ENCODE assay signal across 8 cellular contexts in genomic region chr5:37248387-37248969, GRCh38. TPM values are rescaled to one million over a fixed set of nuclear protein-coding genes. Genes with fewer than 3 reads are reported as not detected.
A peak's percentile ranks its signal among the peaks of the same experiment; 100 is the strongest.
DNase-seq lines count a peak whose midpoint lies in the region; ATAC-seq and TF ChIP-seq lines count a peak whose summit lies in the region.

No MANE protein-coding gene starts in this region.

- peaks cover 4% of the 10 kb centered on the region for H3K4me1 ChIP-seq in cardiac muscle cell (ENCODE audit: low read depth)

- ATAC-seq in left ventricle myocardium superior (no peak), GM21447 (IDR thresholded peaks at IDR 0.05; ENCODE audit: unreplicated experiment) (no peak), GM21717 (IDR thresholded peaks at IDR 0.05; ENCODE audit: unreplicated experiment) (no peak)

- DNase-seq in cardiac muscle cell (ENCODE audit: low read depth in 1 of 2, low spot score in 1 of 2): peak; percentile 3 to 16
- no peak for DNase-seq in left ventricle myocardium superior
- peak; percentile 25 for DNase-seq in fibroblast of the aortic adventitia (ENCODE audit: low read depth)
- peak; percentile 2 for DNase-seq in putamen (ENCODE audit: low spot score)
- no peak for DNase-seq in ecto neural progenitor cell (ENCODE audit: low spot score)

- H3F3A ChIP-seq in SU-DHL-6 (ENCODE audit: insufficient read depth): no peaks in the 10 kb centered on the region

- H3K4me3 ChIP-seq in cardiac muscle cell (peak overlapping the region; percentile 58), SU-DHL-6 (ENCODE audit: insufficient read depth, low read length, poor library complexity, severe bottlenecking) (peak overlapping the region; percentile 58), fibroblast of the aortic adventitia (ENCODE audit: low read depth, low read length) (peak overlapping the region; percentile 84)

- H3K9me3 ChIP-seq in cardiac muscle cell (ENCODE audit: low read depth): no peaks in the 10 kb centered on the region
- H3K9me3 ChIP-seq in SU-DHL-6 (ENCODE audit: insufficient read depth, low read length): no peaks in the 10 kb centered on the region

- no peaks in the 10 kb centered on the region for H3K27me3 ChIP-seq in cardiac muscle cell
- no peaks in the 10 kb centered on the region for H3K27me3 ChIP-seq in SU-DHL-6 (ENCODE audit: low read length)

- peak overlapping the region; percentile 73 for H3K4me2 ChIP-seq in SU-DHL-6 (ENCODE audit: low read depth, low read length, poor library complexity, severe bottlenecking)

- no peaks in the 10 kb centered on the region for H3K36me3 ChIP-seq in cardiac muscle cell
- no peaks in the 10 kb centered on the region for H3K36me3 ChIP-seq in SU-DHL-6 (ENCODE audit: low read length)

- H4K20me1 ChIP-seq in SU-DHL-6 (ENCODE audit: low read depth, low read length): no peaks in the 10 kb centered on the region

- peak overlapping the region; percentile 97 for H2AFZ ChIP-seq in SU-DHL-6 (ENCODE audit: low read depth, low read length, severe bottlenecking)

- peak overlapping the region; percentile 95 for H3K27ac ChIP-seq in cardiac muscle cell
- H3K27ac ChIP-seq in SU-DHL-6 (ENCODE audit: low read depth, low read length): no peak overlapping the region

- no peaks in the 10 kb centered on the region for H3K79me2 ChIP-seq in SU-DHL-6 (ENCODE audit: insufficient read depth, low read length)

- H3K9me2 ChIP-seq in SU-DHL-6 (replicated peaks; ENCODE audit: insufficient read depth, low read length): no peaks in the 10 kb centered on the region

- intact Hi-C loops in left ventricle myocardium superior (cut with micrococcal nuclease): no loop called here

- peak overlapping the region; percentile 67 for H3K9ac ChIP-seq in SU-DHL-6 (ENCODE audit: low read length)

- TF ChIP-seq CTCF in cardiac muscle cell (IDR thresholded peaks at IDR 0.05; ENCODE audit: low read depth, low read length): no peak
- TF ChIP-seq CTCF in SU-DHL-6 (IDR thresholded peaks at IDR 0.05; ENCODE audit: insufficient read depth, low read length, poor library complexity, severe bottlenecking): no peak
- TF ChIP-seq CTCF in fibroblast of the aortic adventitia (IDR thresholded peaks at IDR 0.05; ENCODE audit: insufficient read depth, low read length): no peak

RNA-seq across cellular contexts. Expression of gene CPLANE1, which starts 0.7 kb away (rescaled TPM):
- total RNA-seq in cardiac muscle cell: 10.4 and 13.7 TPM in 2 replicates
- polyA plus RNA-seq in cardiac muscle cell: 5.8 and 7.3 TPM in 2 replicates
- total RNA-seq in left ventricle myocardium superior: 10.3 TPM
- total RNA-seq in fibroblast of the aortic adventitia (ENCODE audit: low replicate concordance): 34.6 and 37.4 TPM in 2 replicates

Comparison
In these comparisons a context has a peak if more than half of its experiments do, and no peak if none do; other contexts are left out.
1. DNase-seq: peak in cardiac muscle cell (2 of 2), fibroblast of the aortic adventitia (single experiment) and putamen (single experiment); none in left ventricle myocardium superior (single experiment) and ecto neural progenitor cell (single experiment).
2. Peak in every context shown above with its lines, with median percentiles within 50 percentile points of each other: H3K4me3 ChIP-seq.